ENCODE assay signal across 8 cellular contexts in genomic region chr18:74796928-74797576, GRCh38.
A peak's percentile ranks its signal among the peaks of the same experiment; 100 is the strongest.
DNase-seq lines count a peak whose midpoint lies in the region; ATAC-seq and FAIRE-seq lines count a peak whose summit lies in the region.

No MANE protein-coding gene starts in this region.

- no peak overlapping the region for H3K4me3 ChIP-seq in SJSA1

- FAIRE-seq in islet of Langerhans (lab: Jason Lieb, UNC): peak; percentile 94

- in situ Hi-C loops in ACHN (cut with HindIII; ENCODE audit: low pct_ligation_motif_present, low pct_unique_long_range_greater_than_20kb, low sequenced_read_pairs): no loop called here

- no peaks in the 10 kb centered on the region for H3K36me3 ChIP-seq in SJSA1

- peak overlapping the region; percentile 64 for H3K27ac ChIP-seq in SJSA1

- H3K27me3 ChIP-seq in SJSA1 (replicated peaks): no peaks in the 10 kb centered on the region

- peaks cover 20% of the 10 kb centered on the region for H3K4me1 ChIP-seq in SJSA1 (replicated peaks)

- no peaks in the 10 kb centered on the region for H3K9me3 ChIP-seq in SJSA1 (replicated peaks)

- no peaks in the 10 kb centered on the region for H3K27me3 Mint-ChIP-seq in immature natural killer cell (ENCODE audit: low read depth in 3 of 3)

- no peak overlapping the region for H3K27ac Mint-ChIP-seq in immature natural killer cell

- H3K36me3 Mint-ChIP-seq in immature natural killer cell: peaks cover 0 to 4% (median 3%) of the 10 kb centered on the region in 3 donors

- H3K4me1 Mint-ChIP-seq in immature natural killer cell: peaks cover 3 to 15% of the 10 kb centered on the region in 2 donors

- ATAC-seq in GM18867 (IDR thresholded peaks at IDR 0.05; ENCODE audit: unreplicated experiment) (peak; percentile 100), HG03039 (IDR thresholded peaks at IDR 0.05; ENCODE audit: unreplicated experiment) (peak; percentile 97)

- H3K9me3 Mint-ChIP-seq in immature natural killer cell: no peaks in the 10 kb centered on the region

- DNase-seq in ACHN (peak; percentile 45), SJSA1 (ENCODE audit: low read depth in 1 of 2, low spot score in 2 of 2) (peak in 1 of 2 experiments; percentile 60), SIG-M5 treated with dmso at 0.1 percent for 504 hours (lab: John Stamatoyannopoulos, UW; ENCODE audit: unreplicated experiment) (no peak), immature natural killer cell (no peak)
- DNase-seq in stimulated activated CD4-positive, alpha-beta T cell treated with anti-CD3 and anti-CD28 coated beads, Interleukin-4, amount 100 ng/mL, for 1 hour: no peak

- H3K4me3 Mint-ChIP-seq in immature natural killer cell: peak overlapping the region in 1 of 5 donors; percentile 51
